ENCODE assay signal across 23 cellular contexts in genomic region chr7:41255113-41255512, GRCh38.
"Had no signal": no experiment of that assay in that cellular context is flagged by ENCODE, and none has a peak within 500 bp of the region (broad histone marks: within the 10 kb centered on the region; RNA-seq: fewer than 3 reads in every experiment).

No MANE protein-coding gene starts in this region.

- H3K27me3 ChIP-seq: colonic mucosa, dorsolateral prefrontal cortex, esophagus muscularis mucosa, esophagus squamous epithelium, foreskin keratinocyte, gastrocnemius medialis, gastroesophageal sphincter, heart left ventricle, heart right ventricle had no signal

- H3K36me3 ChIP-seq: colonic mucosa, esophagus muscularis mucosa, esophagus squamous epithelium, gastrocnemius medialis, gastroesophageal sphincter, heart left ventricle, heart right ventricle had no signal

- H3K27ac ChIP-seq: colonic mucosa, coronary artery, epithelial cell of prostate, esophagus muscularis mucosa, esophagus squamous epithelium, foreskin keratinocyte, gastrocnemius medialis, gastroesophageal sphincter, heart left ventricle, heart right ventricle had no signal

- H3K27me3 Mint-ChIP-seq: dendritic cell treated with granulocyte-macrophage colony-stimulating factor and Interleukin-4, amounts not matched to agents 40 ng/mL and 50 ng/mL, for 4 days; effector memory CD8-positive, alpha-beta T cell had no signal

- H3K27ac Mint-ChIP-seq: dendritic cell treated with granulocyte-macrophage colony-stimulating factor and Interleukin-4, amounts not matched to agents 40 ng/mL and 50 ng/mL, for 4 days; effector memory CD8-positive, alpha-beta T cell; endodermal cell had no signal

- H3K4me3 Mint-ChIP-seq: dendritic cell treated with granulocyte-macrophage colony-stimulating factor and Interleukin-4, amounts not matched to agents 40 ng/mL and 50 ng/mL, for 4 days; effector memory CD8-positive, alpha-beta T cell; endodermal cell had no signal

- ATAC-seq: effector memory CD8-positive, alpha-beta T cell; esophagus mucosa; foreskin keratinocyte; gastrocnemius medialis; gastroesophageal sphincter; heart left ventricle; heart right ventricle had no signal

- H3K4me1 ChIP-seq: colonic mucosa, esophagus muscularis mucosa, gastrocnemius medialis, gastroesophageal sphincter had no signal

- H3K9me3 Mint-ChIP-seq: endodermal cell had no signal

- DNase-seq: colonic mucosa; cortex of kidney; dermis blood vessel endothelial cell; dorsolateral prefrontal cortex; effector CD4-positive, alpha-beta T cell; effector CD8-positive, alpha-beta T cell; effector memory CD4-positive, alpha-beta T cell; effector memory CD8-positive, alpha-beta T cell; endodermal cell; erythroblast; esophagus squamous epithelium; foreskin keratinocyte; foreskin melanocyte; gastrocnemius medialis; glutamatergic neuron; heart left ventricle; heart right ventricle had no signal

- H3K4me1 Mint-ChIP-seq: endodermal cell had no signal

- H3K4me3 ChIP-seq: colonic mucosa, coronary artery, dorsolateral prefrontal cortex, esophagus muscularis mucosa, esophagus squamous epithelium, gastrocnemius medialis, gastroesophageal sphincter, heart left ventricle, heart right ventricle had no signal

- H3K9me3 ChIP-seq: colonic mucosa, esophagus muscularis mucosa, esophagus squamous epithelium, gastrocnemius medialis, gastroesophageal sphincter had no signal
